ENCODE assay signal across 8 cellular contexts in genomic region chr2:6896930-6897759, GRCh38. TPM values are rescaled to one million over a fixed set of nuclear protein-coding genes. Genes with fewer than 3 reads are reported as not detected.
A peak's percentile ranks its signal among the peaks of the same experiment; 100 is the strongest.
DNase-seq lines count a peak whose midpoint lies in the region; ATAC-seq, FAIRE-seq and TF ChIP-seq lines count a peak whose summit lies in the region.

No MANE protein-coding gene starts in this region.

- TF ChIP-seq POLR2A in GM12891 (IDR thresholded peaks at IDR 0.05; ENCODE audit: low read depth, low read length) = no peak

- FAIRE-seq in GM12891 (lab: Jason Lieb, UNC) = peak; percentile 70

- intact Hi-C loops in activated T-helper 2 cell treated with anti-CD3 and anti-CD28 coated beads, Interferon-gamma antibody, Interleukin-2, Interleukin-4, amounts not matched to agents 10 μg/mL and 5 μg/mL and 100 μg/mL, durations not matched to agents 14 hours and 24 hours and 36 hours (cut with micrococcal nuclease) = loop anchor here (1.0 to 5.0 kb wide), 4 partner anchors 9 to 147 kb away; no protein-coding TSS in a partner anchor
- intact Hi-C loops in left cardiac atrium (cut with DNase I) = loop anchor here (2.0 to 5.0 kb wide), 2 partner anchors 145 to 148 kb away; no protein-coding TSS in a partner anchor

- H3K4me3 Mint-ChIP-seq in activated T-helper 2 cell treated with anti-CD3 and anti-CD28 coated beads, Interferon-gamma antibody, Interleukin-2, Interleukin-4, amounts not matched to agents 10 μg/mL and 5 μg/mL and 100 μg/mL, durations not matched to agents 14 hours and 24 hours and 36 hours (ENCODE audit: low read depth) = no peak overlapping the region

- H3K9me3 Mint-ChIP-seq in activated T-helper 2 cell treated with anti-CD3 and anti-CD28 coated beads, Interferon-gamma antibody, Interleukin-2, Interleukin-4, amounts not matched to agents 10 μg/mL and 5 μg/mL and 100 μg/mL, durations not matched to agents 14 hours and 24 hours and 36 hours = peaks cover 21% of the 10 kb centered on the region

- peak; percentile 35 to 50 for ATAC-seq in left cardiac atrium
- no peak for ATAC-seq in HG03039 (IDR thresholded peaks at IDR 0.05; ENCODE audit: unreplicated experiment)
- ATAC-seq in GM19452 (IDR thresholded peaks at IDR 0.05; ENCODE audit: unreplicated experiment) = no peak

- peak overlapping the region; percentile 29 for H3K27ac Mint-ChIP-seq in activated T-helper 2 cell treated with anti-CD3 and anti-CD28 coated beads, Interferon-gamma antibody, Interleukin-2, Interleukin-4, amounts not matched to agents 10 μg/mL and 5 μg/mL and 100 μg/mL, durations not matched to agents 14 hours and 24 hours and 36 hours

- DNase-seq in AG08395 (ENCODE audit: low spot score) (peak; percentile 55), GM12891 (ENCODE audit: insufficient read length, low spot score) (no peak), NCI-H1105 (lab: John Stamatoyannopoulos, UW) (peak; percentile 6), left cardiac atrium (no peak), superior temporal gyrus (ENCODE audit: extremely low spot score) (peak; percentile 90)
- DNase-seq in activated T-helper 2 cell treated with anti-CD3 and anti-CD28 coated beads, Interferon-gamma antibody, Interleukin-2, Interleukin-4, amounts not matched to agents 10 μg/mL and 5 μg/mL and 100 μg/mL, durations not matched to agents 14 hours and 24 hours and 36 hours (ENCODE audit: low spot score) = no peak

- peaks cover 5% of the 10 kb centered on the region for H3K4me1 Mint-ChIP-seq in activated T-helper 2 cell treated with anti-CD3 and anti-CD28 coated beads, Interferon-gamma antibody, Interleukin-2, Interleukin-4, amounts not matched to agents 10 μg/mL and 5 μg/mL and 100 μg/mL, durations not matched to agents 14 hours and 24 hours and 36 hours (ENCODE audit: low read depth)

- peaks cover 57% of the 10 kb centered on the region for H3K36me3 Mint-ChIP-seq in activated T-helper 2 cell treated with anti-CD3 and anti-CD28 coated beads, Interferon-gamma antibody, Interleukin-2, Interleukin-4, amounts not matched to agents 10 μg/mL and 5 μg/mL and 100 μg/mL, durations not matched to agents 14 hours and 24 hours and 36 hours (ENCODE audit: low read depth)

- H3K27me3 Mint-ChIP-seq in activated T-helper 2 cell treated with anti-CD3 and anti-CD28 coated beads, Interferon-gamma antibody, Interleukin-2, Interleukin-4, amounts not matched to agents 10 μg/mL and 5 μg/mL and 100 μg/mL, durations not matched to agents 14 hours and 24 hours and 36 hours (ENCODE audit: low read depth) = no peaks in the 10 kb centered on the region

TF ChIP-seq in GM12891, 5 proteins besides CTCF, POLR2A, EP300 and RAD21:
- no peak for TF ChIP-seq POU2F2 (IDR thresholded peaks at IDR 0.05; ENCODE audit: low read depth, low read length)
- no peak for TF ChIP-seq TAF1 (IDR thresholded peaks at IDR 0.05; ENCODE audit: low read depth, low read length)
- TF ChIP-seq SPI1 (IDR thresholded peaks at IDR 0.05; ENCODE audit: low read depth, low read length) = no peak
- TF ChIP-seq PAX5 (IDR thresholded peaks at IDR 0.05; ENCODE audit: insufficient read depth, low read length, severe bottlenecking) = no peak
- TF ChIP-seq POLR2AphosphoS5 (IDR thresholded peaks at IDR 0.05; ENCODE audit: low read depth, low read length) = no peak

RNA-seq across cellular contexts. Expression of gene RSAD2, which starts 19.6 kb away (rescaled TPM):
- polyA plus RNA-seq in GM12891 (2012; ENCODE audit: low read depth, missing spikeins) = 1.8 TPM
- total RNA-seq in activated T-helper 2 cell treated with anti-CD3 and anti-CD28 coated beads, Interferon-gamma antibody, Interleukin-2, Interleukin-4, amounts not matched to agents 10 μg/mL and 5 μg/mL and 100 μg/mL, durations not matched to agents 14 hours and 24 hours and 36 hours = 2.0 and 2.2 TPM in 2 replicates
- 1 to 10 TPM; 3.2 to 8.0 TPM for total RNA-seq in left cardiac atrium

RNA-seq across cellular contexts. Expression of gene RNF144A, which starts 20.1 kb away (rescaled TPM):
- polyA plus RNA-seq in GM12891 (2012; ENCODE audit: low read depth, missing spikeins) = 4.7 TPM
- total RNA-seq in activated T-helper 2 cell treated with anti-CD3 and anti-CD28 coated beads, Interferon-gamma antibody, Interleukin-2, Interleukin-4, amounts not matched to agents 10 μg/mL and 5 μg/mL and 100 μg/mL, durations not matched to agents 14 hours and 24 hours and 36 hours = 19.9 and 20.0 TPM in 2 replicates
- 10 to 100 TPM in 1 of 2 donors, 1 to 10 TPM in 1; 4.4 to 10.4 TPM for total RNA-seq in left cardiac atrium

RNA-seq across cellular contexts. Expression of gene CMPK2, which starts 31.4 kb away (rescaled TPM):
- polyA plus RNA-seq in GM12891 (2012; ENCODE audit: low read depth, missing spikeins) = 3.6 TPM
- 2.8 and 2.9 TPM in 2 replicates for total RNA-seq in activated T-helper 2 cell treated with anti-CD3 and anti-CD28 coated beads, Interferon-gamma antibody, Interleukin-2, Interleukin-4, amounts not matched to agents 10 μg/mL and 5 μg/mL and 100 μg/mL, durations not matched to agents 14 hours and 24 hours and 36 hours
- 1 to 10 TPM; 3.7 to 7.8 TPM for total RNA-seq in left cardiac atrium

Comparison
In these comparisons a context has a peak if more than half of its experiments do, and no peak if none do; other contexts are left out.
1. DNase-seq: peak in AG08395 (single experiment), NCI-H1105 (single experiment) and superior temporal gyrus (single experiment); none in GM12891 (single experiment), activated T-helper 2 cell treated with anti-CD3 and anti-CD28 coated beads, Interferon-gamma antibody, Interleukin-2, Interleukin-4, amounts not matched to agents 10 μg/mL and 5 μg/mL and 100 μg/mL, durations not matched to agents 14 hours and 24 hours and 36 hours (single experiment) and left cardiac atrium (single experiment).
2. ATAC-seq: peak in left cardiac atrium (2 of 2); none in HG03039 (single experiment) and GM19452 (single experiment).